ENCODE assay signal across 9 cellular contexts in the genomic region with DNA sequence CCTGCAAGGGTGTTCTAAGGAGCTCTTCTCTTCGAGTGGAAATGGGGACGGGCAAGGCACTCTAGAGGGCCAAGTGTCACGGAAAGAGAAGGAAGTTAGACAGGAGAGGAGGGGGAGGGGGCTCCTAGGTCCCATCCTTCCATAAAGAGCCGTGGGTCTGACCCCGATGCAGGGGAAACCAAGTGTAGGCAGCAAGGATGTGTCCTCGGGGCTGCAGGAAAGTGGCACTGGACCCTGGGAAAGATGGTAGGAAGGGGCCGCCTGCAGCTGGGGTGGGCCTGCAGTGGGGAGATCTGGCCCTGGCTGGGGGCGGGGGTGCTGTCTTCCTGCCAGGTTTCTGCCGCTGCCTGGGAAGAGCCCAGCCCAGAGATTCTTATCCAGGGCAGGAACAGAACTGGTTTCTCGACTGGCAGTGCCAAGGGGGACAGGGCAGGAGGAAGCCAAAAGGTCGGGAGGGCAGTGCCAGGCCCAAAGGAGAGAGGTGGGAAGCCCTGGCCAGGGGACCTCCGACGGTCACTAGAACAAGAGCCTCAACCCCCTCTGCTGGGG. TPM values are rescaled to one million over a fixed set of nuclear protein-coding genes. Genes with fewer than 3 reads are reported as not detected.
A peak's percentile ranks its signal among the peaks of the same experiment; 100 is the strongest.
DNase-seq lines count a peak whose midpoint lies in the region; ATAC-seq and TF ChIP-seq lines count a peak whose summit lies in the region.
"Had no signal": no experiment of that assay in that cellular context is flagged by ENCODE, and none has a peak within 500 bp of the region (broad histone marks: within the 10 kb centered on the region; RNA-seq: fewer than 3 reads in every experiment).

No MANE protein-coding gene starts in this region.

- 13% methylated on average over 8 of the region's 13 CpGs for WGBS in hepatocyte (ENCODE audit: low lambda C conversion rate, missing lambda C conversion rate)
- WGBS in thyroid gland, 2 donors = 4 to 5% methylated on average over 11 to 13 of the region's 13 CpGs

- H3K36me3 ChIP-seq in Panc1 (ENCODE audit: control insufficient read depth, insufficient read depth, low read length) = no peaks in the 10 kb centered on the region
- no peaks in the 10 kb centered on the region for H3K36me3 ChIP-seq in hepatocyte (replicated peaks; ENCODE audit: insufficient read depth, low read depth)
- H3K36me3 ChIP-seq in thyroid gland = no peaks in the 10 kb centered on the region
- H3K36me3 ChIP-seq: ascending aorta, right atrium auricular region had no signal

- H3K27ac ChIP-seq in Panc1 (ENCODE audit: low read length) (peak overlapping the region; percentile 95), hepatocyte (peak overlapping the region; percentile 96), thyroid gland (peak overlapping the region; percentile 74 to 82 (median 80))
- H3K27ac ChIP-seq: ascending aorta, right atrium auricular region had no signal

- no peaks in the 10 kb centered on the region for H3K9me2 ChIP-seq in hepatocyte (replicated peaks; ENCODE audit: insufficient read depth)

- H3K4me1 ChIP-seq in Panc1 (ENCODE audit: control insufficient read depth, insufficient read depth, low read length) = peaks cover 69% of the 10 kb centered on the region
- H3K4me1 ChIP-seq in hepatocyte (ENCODE audit: insufficient read depth) = peaks cover 54% of the 10 kb centered on the region
- H3K4me1 ChIP-seq in thyroid gland = peaks cover 45 to 60% of the 10 kb centered on the region in 2 donors

- H3K79me2 ChIP-seq in hepatocyte = peaks cover 5% of the 10 kb centered on the region

- POLR2A ChIA-PET in Panc1 (lab: Charles Lee) = interaction anchor here (0.5 to 1.6 kb wide), 2 partner anchors 14 to 63 kb away, joined by 6 read pairs; partner anchors contain the start of gene CRABP2

- peak overlapping the region; percentile 75 for H3K4me2 ChIP-seq in hepatocyte

- no peak for ATAC-seq in Panc1
- no peak for ATAC-seq in GM19452 (IDR thresholded peaks at IDR 0.05; ENCODE audit: unreplicated experiment)
- ATAC-seq: T-cell had no signal

- in situ Hi-C loops in Panc1 (cut with HindIII; ENCODE audit: low pct_unique_long_range_greater_than_20kb, low sequenced_read_pairs) = no loop called here

- TF ChIP-seq CTCF in Panc1 (IDR thresholded peaks at IDR 0.05) = no peak
- TF ChIP-seq CTCF in hepatocyte (IDR thresholded peaks at IDR 0.05; ENCODE audit: poor library complexity) = no peak
- no peak for TF ChIP-seq CTCF in thyroid gland (IDR thresholded peaks at IDR 0.05)

- no peaks in the 10 kb centered on the region for H4K20me1 ChIP-seq in hepatocyte (ENCODE audit: insufficient read depth, poor library complexity, severe bottlenecking)

- H2AFZ ChIP-seq in hepatocyte = no peak overlapping the region

- no peak for DNase-seq in Panc1 (ENCODE audit: low read depth, low spot score)
- no peak for DNase-seq in hepatocyte (ENCODE audit: low spot score)
- peak; percentile 76 to 79 for DNase-seq in thyroid gland
- DNase-seq in NCI-H345 (lab: John Stamatoyannopoulos, UW) = no peak

- no TSS peak for BruUV-seq in Panc1 (replicated peaks; lab: Mats Ljungman, UMichigan)

- H3K9me3 ChIP-seq in Panc1 (ENCODE audit: control insufficient read depth, insufficient read depth, low read depth, low read length) (no peaks in the 10 kb centered on the region), hepatocyte (ENCODE audit: low read depth) (no peaks in the 10 kb centered on the region), thyroid gland (no peaks in the 10 kb centered on the region)
- H3K9me3 ChIP-seq: ascending aorta, right atrium auricular region had no signal

- no peak for TF ChIP-seq POLR2A in thyroid gland (IDR thresholded peaks at IDR 0.05)

- CTCF ChIA-PET in Panc1 (lab: Charles Lee) = interaction anchor here (0.8 to 5.7 kb wide), 4 partner anchors 14 to 34 kb away, joined by 3 to 118 read pairs (median 52); partner anchors contain the start of genes CRABP2 and NES

- intact Hi-C loops in Panc1 (cut with micrococcal nuclease; ENCODE audit: unreplicated experiment) = loop anchor here (10.0 kb wide), 1 partner anchor 172 kb away; the partner anchor contains the start of gene NTRK1
- intact Hi-C loops in thyroid gland (cut with DNase I) = no loop called here

- no peaks in the 10 kb centered on the region for H3K27me3 ChIP-seq in Panc1 (ENCODE audit: control insufficient read depth, insufficient read depth, low read length)
- H3K27me3 ChIP-seq in hepatocyte = no peaks in the 10 kb centered on the region
- no peaks in the 10 kb centered on the region for H3K27me3 ChIP-seq in thyroid gland

- H3K4me3 ChIP-seq in Panc1 (ENCODE audit: low read depth in 2 of 2, low read length in 2 of 2) (peak overlapping the region in 1 of 2 experiments; percentile 14; a peak in 2 of 4 replicates), hepatocyte (no peak overlapping the region), thyroid gland (replicated peaks in 1 of 3) (no peak overlapping the region)
- H3K4me3 ChIP-seq: ascending aorta, right atrium auricular region had no signal

RNA-seq across cellular contexts. Expression of gene CRABP2, which starts 12.9 kb away (rescaled TPM):
- total RNA-seq in Panc1 (2021; ENCODE audit: unreplicated experiment) (1,115 TPM), hepatocyte (54.5 and 93.5 TPM in 2 replicates), thyroid gland (10 to 100 TPM in 1 of 4 donors, 1 to 10 TPM in 2, not detected in 1; 3.0 to 15.3 (median 4.5) TPM)
- 1,502 TPM for polyA plus RNA-seq in Panc1 (2012; ENCODE audit: insufficient read length)
- polyA plus RNA-seq in hepatocyte = 171 and 195 TPM in 2 replicates
- total RNA-seq: ascending aorta had no signal

RNA-seq across cellular contexts. Expression of gene NES, which starts 15.3 kb away (rescaled TPM):
- total RNA-seq in Panc1 (2021; ENCODE audit: unreplicated experiment) = 56.3 TPM
- polyA plus RNA-seq in Panc1 (2012; ENCODE audit: insufficient read length) = 61.1 TPM
- 7.9 and 13.8 TPM in 2 replicates for total RNA-seq in hepatocyte
- polyA plus RNA-seq in hepatocyte = 3.6 and 4.8 TPM in 2 replicates
- 10 to 100 TPM in 2 of 4 donors, 1 to 10 TPM in 2; 4.3 to 10.4 (median 9.0) TPM for total RNA-seq in thyroid gland
- total RNA-seq: activated CD8-positive, alpha-beta memory T cell treated with anti-CD3 and anti-CD28 coated beads for 36 hours had no signal

RNA-seq across cellular contexts. Expression of gene METTL25B, which starts 35.8 kb away (rescaled TPM):
- total RNA-seq in Panc1 (2021; ENCODE audit: unreplicated experiment) (32.8 TPM), hepatocyte (20.6 and 21.8 TPM in 2 replicates), thyroid gland (10 to 100 TPM; 15.5 to 33.4 (median 25.3) TPM)
- polyA plus RNA-seq in Panc1 (2012; ENCODE audit: insufficient read length) = 37.7 TPM
- polyA plus RNA-seq in hepatocyte = 22.6 and 24.7 TPM in 2 replicates

RNA-seq across cellular contexts. Expression of gene ISG20L2, which starts 36.1 kb away (rescaled TPM):
- total RNA-seq in Panc1 (2021; ENCODE audit: unreplicated experiment) (40.6 TPM), hepatocyte (22.4 and 27.5 TPM in 2 replicates), thyroid gland (10 to 100 TPM; 13.6 to 34.9 (median 18.2) TPM)
- 26.9 TPM for polyA plus RNA-seq in Panc1 (2012; ENCODE audit: insufficient read length)
- polyA plus RNA-seq in hepatocyte = 13.5 and 16.4 TPM in 2 replicates

RNA-seq across cellular contexts. Expression of gene MRPL24, which starts 48.4 kb away (rescaled TPM):
- total RNA-seq in Panc1 (2021; ENCODE audit: unreplicated experiment) (80.4 TPM), hepatocyte (40.4 and 44.9 TPM in 2 replicates), thyroid gland (10 to 100 TPM; 22.9 to 55.6 (median 35.9) TPM)
- 109 TPM for polyA plus RNA-seq in Panc1 (2012; ENCODE audit: insufficient read length)
- polyA plus RNA-seq in hepatocyte = 61.9 and 64.1 TPM in 2 replicates

Comparison
In these comparisons a context has a peak if more than half of its experiments do, and no peak if none do; other contexts are left out.
1. DNase-seq: peak in thyroid gland (2 of 2); none in Panc1 (single experiment), hepatocyte (single experiment) and NCI-H345 (single experiment).
2. RNA of gene CRABP2, which starts 12.9 kb away (total RNA-seq): 1,115 TPM in Panc1 (single experiment); 54.5 to 93.5 TPM in hepatocyte and 3.0 to 15.3 TPM in thyroid gland; every median in the first group is over 10 times any median in the second.
3. Peak in every context shown above with its lines, with median percentiles within 50 percentile points of each other: H3K27ac ChIP-seq.